ENCODE assay signal across 8 cellular contexts in genomic region chr16:55257971-55258613, GRCh38.
DNase-seq lines count a peak whose midpoint lies in the region; ATAC-seq and TF ChIP-seq lines count a peak whose summit lies in the region.
"Had no signal": no experiment of that assay in that cellular context is flagged by ENCODE, and none has a peak within 500 bp of the region (broad histone marks: within the 10 kb centered on the region; RNA-seq: fewer than 3 reads in every experiment).

No MANE protein-coding gene starts in this region.

- H3K36me3 Mint-ChIP-seq in activated T-helper 17 cell treated with anti-CD3 and anti-CD28 coated beads, Interleukin-2, amount 50 U/mL, for 72 hours (ENCODE audit: low read depth) = no peaks in the 10 kb centered on the region

- H3K9me3 ChIP-seq in right atrium auricular region = peaks cover 0 to 14% of the 10 kb centered on the region in 2 donors

- H3K36me3 ChIP-seq in right atrium auricular region = no peaks in the 10 kb centered on the region

- no peaks in the 10 kb centered on the region for H3K4me1 Mint-ChIP-seq in activated T-helper 17 cell treated with anti-CD3 and anti-CD28 coated beads, Interleukin-2, amount 50 U/mL, for 72 hours

- H3K27ac ChIP-seq in right atrium auricular region = no peak overlapping the region

- H3K27me3 Mint-ChIP-seq in activated T-helper 17 cell treated with anti-CD3 and anti-CD28 coated beads, Interleukin-2, amount 50 U/mL, for 72 hours = peaks cover 2% of the 10 kb centered on the region

- H3K4me1 ChIP-seq in right atrium auricular region = no peaks in the 10 kb centered on the region

- H3K27me3 ChIP-seq in right atrium auricular region = no peaks in the 10 kb centered on the region

- DNase-seq in GM12865 (ENCODE audit: low read depth) (peak; percentile 53), H4 (ENCODE audit: low spot score) (peak; percentile 64), NCI-H226 (peak; percentile 13), right atrium auricular region (ENCODE audit: low spot score) (peak; percentile 65), NCI-H1436 (lab: John Stamatoyannopoulos, UW) (no peak)
- peak in 3 of 4 experiments; percentile 17 to 21 (median 21) for DNase-seq in stimulated activated CD4-positive, alpha-beta T cell treated with anti-CD3 and anti-CD28 coated beads, Interleukin-1b, Interleukin-23, amount 100 ng/mL, for 24 hours (ENCODE audit: low read depth in 4 of 4, low spot score in 1 of 4)

- peak; percentile 53 for TF ChIP-seq CTCF in GM12865 (IDR thresholded peaks at IDR 0.05; ENCODE audit: insufficient read depth, low read depth, low read length, missing control alignments)
- peak; percentile 19 to 68 for TF ChIP-seq CTCF in right atrium auricular region (IDR thresholded peaks at IDR 0.05)

- H3K4me3 ChIP-seq in GM12865 (ENCODE audit: low read depth, low read length) (no peak overlapping the region), right atrium auricular region (no peak overlapping the region)

- ATAC-seq in activated T-helper 17 cell treated with anti-CD3 and anti-CD28 coated beads, Interleukin-2, amount 50 U/mL, for 72 hours (replicated peaks) = peak; percentile 58

- H3K27ac Mint-ChIP-seq in activated T-helper 17 cell treated with anti-CD3 and anti-CD28 coated beads, Interleukin-2, amount 50 U/mL, for 72 hours = no peak overlapping the region
- H3K27ac Mint-ChIP-seq: stimulated activated naive CD8-positive, alpha-beta T cell treated with anti-CD3 and anti-CD28 coated beads, Interleukin-15, Interleukin-2, amounts not matched to agents 100 ng/mL and 50 ng/mL, for 24 hours had no signal

- peaks cover 3% of the 10 kb centered on the region for H3K9me3 Mint-ChIP-seq in activated T-helper 17 cell treated with anti-CD3 and anti-CD28 coated beads, Interleukin-2, amount 50 U/mL, for 72 hours

- no peak overlapping the region for H3K4me3 Mint-ChIP-seq in activated T-helper 17 cell treated with anti-CD3 and anti-CD28 coated beads, Interleukin-2, amount 50 U/mL, for 72 hours
- H3K4me3 Mint-ChIP-seq: stimulated activated naive CD8-positive, alpha-beta T cell treated with anti-CD3 and anti-CD28 coated beads, Interleukin-15, Interleukin-2, amounts not matched to agents 100 ng/mL and 50 ng/mL, for 24 hours had no signal
